16 cellular contexts compared by ENCODE assay signal in the genomic region with DNA sequence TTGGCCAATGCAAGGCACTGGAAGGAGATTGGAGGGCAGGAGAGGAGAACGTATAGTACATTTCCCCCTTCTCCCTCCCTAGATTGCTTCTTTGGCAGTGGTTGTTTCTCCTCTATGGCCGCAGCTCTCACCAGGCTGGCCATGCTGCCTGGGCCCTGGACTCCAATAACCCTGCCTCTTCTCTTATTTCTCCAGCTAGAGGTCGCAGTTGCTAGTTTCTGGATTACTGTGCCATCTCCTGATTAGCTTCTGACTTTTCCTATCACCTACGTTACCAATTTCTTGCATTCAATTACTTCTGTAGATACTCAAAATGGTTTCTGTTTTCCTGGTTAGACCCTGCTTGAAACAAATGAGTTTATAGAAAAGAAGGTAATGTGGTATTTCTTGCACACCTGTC. TPM values are rescaled to one million over a fixed set of nuclear protein-coding genes. Genes with fewer than 3 reads are reported as not detected.
A peak's percentile ranks its signal among the peaks of the same experiment; 100 is the strongest.
DNase-seq lines count a peak whose midpoint lies in the region; ATAC-seq and TF ChIP-seq lines count a peak whose summit lies in the region.
"Had no signal": no experiment of that assay in that cellular context is flagged by ENCODE, and none has a peak within 500 bp of the region (broad histone marks: within the 10 kb centered on the region; RNA-seq: fewer than 3 reads in every experiment).

No MANE protein-coding gene starts in this region.

- peaks cover 0 to 9% of the 10 kb centered on the region in 2 donors for H3K36me3 Mint-ChIP-seq in activated naive CD4-positive, alpha-beta T cell treated with anti-CD3 and anti-CD28 coated beads, Interleukin-2, amount 50 U/mL, for 72 hours

- TF ChIP-seq CTCF in 22Rv1 (IDR thresholded peaks at IDR 0.05) (peak; percentile 41), GM12864 (IDR thresholded peaks at IDR 0.05; ENCODE audit: low read depth, low read length, missing control alignments) (peak; percentile 36)

- ATAC-seq in activated naive CD4-positive, alpha-beta T cell treated with anti-CD3 and anti-CD28 coated beads, Interleukin-2, amount 50 U/mL, for 72 hours, result no peak

- DNase-seq in GM12864 (ENCODE audit: low read depth) (no peak), SK-N-DZ (ENCODE audit: low spot score) (peak; percentile 22), inferior parietal cortex (ENCODE audit: extremely low spot score) (peak; percentile 20), hepatic stellate cell (ENCODE audit: low spot score) (no peak), cortex of kidney (lab: John Stamatoyannopoulos, UW) (no peak), NCI-H2029 treated with DMSO at 0.1 percent for 48 hours (lab: John Stamatoyannopoulos, UW) (no peak)
- DNase-seq in activated naive CD4-positive, alpha-beta T cell treated with anti-CD3 and anti-CD28 coated beads, Interleukin-2, amount 50 U/mL, for 72 hours (ENCODE audit: low spot score in 2 of 2), result no peak
- DNase-seq: AML-193; NCI-H1048; NCI-H446; stimulated activated CD4-positive, alpha-beta T cell treated with anti-CD3 and anti-CD28 coated beads, Interleukin-15, amount 100 ng/mL, for 24 hours; stimulated activated CD8-positive, alpha-beta memory T cell treated with anti-CD3 and anti-CD28 coated beads, Interleukin-4, amount 100 ng/mL, for 48 hours had no signal

- no peak overlapping the region for H3K4me3 ChIP-seq in GM12864 (ENCODE audit: low read depth, low read length)
- H3K4me3 ChIP-seq: SJSA1, vagina had no signal

- H3K27ac Mint-ChIP-seq in activated naive CD4-positive, alpha-beta T cell treated with anti-CD3 and anti-CD28 coated beads, Interleukin-2, amount 50 U/mL, for 72 hours, result no peak overlapping the region

- H3K9me3 Mint-ChIP-seq in activated naive CD4-positive, alpha-beta T cell treated with anti-CD3 and anti-CD28 coated beads, Interleukin-2, amount 50 U/mL, for 72 hours, result no peaks in the 10 kb centered on the region

- H3K27ac ChIP-seq in 22Rv1, result no peak overlapping the region
- H3K27ac ChIP-seq: SJSA1, vagina, VCaP had no signal

RNA-seq across cellular contexts. Expression of gene MACIR, which starts 2.4 kb away (rescaled TPM):
- polyA plus RNA-seq in SK-N-DZ (2014; cell fraction: cytosol; rRNA removed), result 33.2 and 35.7 TPM in 2 replicates
- polyA plus RNA-seq in SK-N-DZ (2014; cell fraction: nucleus; rRNA removed), result 21.1 and 33.2 TPM in 2 replicates
- 1 to 10 TPM; 5.9 to 9.3 TPM for total RNA-seq in activated naive CD4-positive, alpha-beta T cell treated with anti-CD3 and anti-CD28 coated beads, Interleukin-2, amount 50 U/mL, for 72 hours

Comparison
In these comparisons a context has a peak if more than half of its experiments do, and no peak if none do; other contexts are left out.
1. DNase-seq: peak in SK-N-DZ (single experiment) and inferior parietal cortex (single experiment); none in GM12864 (single experiment), activated naive CD4-positive, alpha-beta T cell treated with anti-CD3 and anti-CD28 coated beads, Interleukin-2, amount 50 U/mL, for 72 hours (0 of 2), hepatic stellate cell (single experiment), cortex of kidney (single experiment) and NCI-H2029 treated with DMSO at 0.1 percent for 48 hours (single experiment).